26 cellular contexts compared by ENCODE assay signal in genomic region chr22:39132871-39133524, GRCh38. TPM values are rescaled to one million over a fixed set of nuclear protein-coding genes. Genes with fewer than 3 reads are reported as not detected.
DNase-seq lines count a peak whose midpoint lies in the region; ATAC-seq and TF ChIP-seq lines count a peak whose summit lies in the region.
"Had no signal": no experiment of that assay in that cellular context is flagged by ENCODE, and none has a peak within 500 bp of the region (broad histone marks: within the 10 kb centered on the region; RNA-seq: fewer than 3 reads in every experiment).

No MANE protein-coding gene starts in this region.

- H4K91ac ChIP-seq in neuronal stem cell (ENCODE audit: low read depth, low read length, poor library complexity) = peak overlapping the region; percentile 24

- H3K9me3 Mint-ChIP-seq in dendritic cell treated with granulocyte-macrophage colony-stimulating factor and Interleukin-4, amounts not matched to agents 40 ng/mL and 50 ng/mL, for 4 days = no peaks in the 10 kb centered on the region
- no peaks in the 10 kb centered on the region for H3K9me3 Mint-ChIP-seq in activated CD4-positive, alpha-beta T cell treated with anti-CD3 and anti-CD28 coated beads, Interleukin-2, amount 10 ng/mL, durations not matched to agents 24 days and 14 days

- H2AK5ac ChIP-seq in neuronal stem cell (ENCODE audit: low read depth, low read length) = peak overlapping the region; percentile 87

- peak overlapping the region; percentile 96 for H3K27ac Mint-ChIP-seq in dendritic cell treated with granulocyte-macrophage colony-stimulating factor and Interleukin-4, amounts not matched to agents 40 ng/mL and 50 ng/mL, for 4 days
- H3K27ac Mint-ChIP-seq in activated CD4-positive, alpha-beta T cell treated with anti-CD3 and anti-CD28 coated beads, Interleukin-2, amount 10 ng/mL, durations not matched to agents 24 days and 14 days = no peak overlapping the region

- H3K23ac ChIP-seq in neuronal stem cell (ENCODE audit: low read depth, low read length, poor library complexity) = no peak overlapping the region

- peak overlapping the region; percentile 47 for H2BK12ac ChIP-seq in neuronal stem cell (ENCODE audit: low read length)

- no peak overlapping the region for H4K8ac ChIP-seq in neuronal stem cell (ENCODE audit: low read depth, low read length)

- H3K27ac ChIP-seq in neuronal stem cell (replicated peaks; ENCODE audit: low read length) = no peak overlapping the region
- H3K27ac ChIP-seq: 22Rv1, SJSA1 had no signal

- H3K79me1 ChIP-seq in neuronal stem cell (ENCODE audit: low read depth, low read length) = no peaks in the 10 kb centered on the region

- no peak overlapping the region for H3K4ac ChIP-seq in neuronal stem cell (ENCODE audit: low read length)

- H3K27me3 Mint-ChIP-seq in dendritic cell treated with granulocyte-macrophage colony-stimulating factor and Interleukin-4, amounts not matched to agents 40 ng/mL and 50 ng/mL, for 4 days = peaks cover 10% of the 10 kb centered on the region
- no peaks in the 10 kb centered on the region for H3K27me3 Mint-ChIP-seq in activated CD4-positive, alpha-beta T cell treated with anti-CD3 and anti-CD28 coated beads, Interleukin-2, amount 10 ng/mL, durations not matched to agents 24 days and 14 days

- peak overlapping the region in 1 of 2 donors; percentile 47 for H3K4me3 ChIP-seq in neuronal stem cell (ENCODE audit: low read length in 2 of 2)
- H3K4me3 ChIP-seq: SJSA1 had no signal

- H3K18ac ChIP-seq in neuronal stem cell (ENCODE audit: low read length) = peak overlapping the region; percentile 79

- peak; percentile 57 for DNase-seq in activated effector memory CD4-positive, alpha-beta T cell treated with anti-CD3 and anti-CD28 coated beads, Interleukin-2, amount 50 U/mL, for 16 hours
- DNase-seq in activated effector memory CD4-positive, alpha-beta T cell treated with Interleukin-2 at 50 U/mL for 16 hours = no peak
- DNase-seq in neuronal stem cell (ENCODE audit: low spot score) = no peak
- DNase-seq in inferior parietal cortex (ENCODE audit: extremely low spot score) = no peak
- DNase-seq in activated CD4-positive, alpha-beta T cell treated with anti-CD3 and anti-CD28 coated beads, Interleukin-2, amount 10 ng/mL, durations not matched to agents 24 days and 14 days = no peak
- DNase-seq: BE2C; Calu3; DMS153; Karpas-422; NCI-H1105 treated with DMSO at 0.1 percent for 48 hours; NCI-H146; NCI-H2029 treated with DMSO at 0.1 percent for 48 hours; NCI-H446 treated with DMSO at 0.1 percent for 48 hours; NCI-H526; NCI-H82; NK-92 treated with Interleukin-12 subunit alpha and Interleukin-12 subunit beta, amount 100 ng/mL, for 24 hours; PC-3; Right ventricle myocardium superior had no signal

- WGBS in neuronal stem cell (ENCODE audit: extremely low coverage in 2 of 2, insufficient read length in 2 of 2, insufficient replicate concordance in 1 of 2), 2 donors = no CpG with 5 or more reads among the region's 22 CpGs

- no peak overlapping the region for H2BK5ac ChIP-seq in neuronal stem cell (ENCODE audit: low read length)

- peaks cover 29% of the 10 kb centered on the region for H3K36me3 Mint-ChIP-seq in dendritic cell treated with granulocyte-macrophage colony-stimulating factor and Interleukin-4, amounts not matched to agents 40 ng/mL and 50 ng/mL, for 4 days (ENCODE audit: low read depth)
- H3K36me3 Mint-ChIP-seq in activated CD4-positive, alpha-beta T cell treated with anti-CD3 and anti-CD28 coated beads, Interleukin-2, amount 10 ng/mL, durations not matched to agents 24 days and 14 days (ENCODE audit: low read depth) = no peaks in the 10 kb centered on the region

- peak overlapping the region; percentile 63 for H2BK120ac ChIP-seq in neuronal stem cell (ENCODE audit: low read depth, low read length)

- H2AFZ ChIP-seq in neuronal stem cell (ENCODE audit: low read length) = no peak overlapping the region

- H3K27me3 ChIP-seq in neuronal stem cell (ENCODE audit: control insufficient read depth in 3 of 3, insufficient read depth in 3 of 3, low read depth in 1 of 3, low read length in 3 of 3) = peaks cover 0 to 3% (median 2%) of the 10 kb centered on the region in 3 experiments
- H3K27me3 ChIP-seq: BE2C, SJSA1 had no signal

- peak overlapping the region; percentile 2 for H3K9ac ChIP-seq in neuronal stem cell (ENCODE audit: low read depth, low read length, poor library complexity)

- peaks cover 5 to 6% of the 10 kb centered on the region in 2 donors for H3K9me3 ChIP-seq in neuronal stem cell (replicated peaks in 1 of 2; ENCODE audit: control insufficient read depth in 2 of 2, insufficient read depth in 1 of 2, low read depth in 1 of 2, low read length in 2 of 2)
- H3K9me3 ChIP-seq: BE2C, SJSA1 had no signal

- no peak overlapping the region for H3K4me2 ChIP-seq in neuronal stem cell (ENCODE audit: insufficient read depth, low read length, poor library complexity, severe bottlenecking)

- intact Hi-C loops in dendritic cell treated with granulocyte-macrophage colony-stimulating factor and Interleukin-4, amounts not matched to agents 40 ng/mL and 50 ng/mL, for 4 days (cut with micrococcal nuclease) = no loop called here
- intact Hi-C loops in activated CD4-positive, alpha-beta T cell treated with anti-CD3 and anti-CD28 coated beads, Interleukin-2, amount 10 ng/mL, durations not matched to agents 24 days and 14 days (cut with micrococcal nuclease) = no loop called here

- H3K14ac ChIP-seq in neuronal stem cell (ENCODE audit: low read length) = no peak overlapping the region

- no peaks in the 10 kb centered on the region for H3K36me3 ChIP-seq in neuronal stem cell (replicated peaks in 1 of 2; ENCODE audit: control insufficient read depth in 2 of 2, insufficient read depth in 2 of 2, low read length in 2 of 2)
- H3K36me3 ChIP-seq: BE2C, SJSA1 had no signal

- peaks cover 61% of the 10 kb centered on the region for H3K4me1 Mint-ChIP-seq in dendritic cell treated with granulocyte-macrophage colony-stimulating factor and Interleukin-4, amounts not matched to agents 40 ng/mL and 50 ng/mL, for 4 days (ENCODE audit: low read depth)
- peaks cover 2% of the 10 kb centered on the region for H3K4me1 Mint-ChIP-seq in activated CD4-positive, alpha-beta T cell treated with anti-CD3 and anti-CD28 coated beads, Interleukin-2, amount 10 ng/mL, durations not matched to agents 24 days and 14 days

- ATAC-seq in SK-N-SH treated with all-trans-retinoic acid at 6 μM for 48 hours = no peak
- no peak for ATAC-seq in GM21381 (IDR thresholded peaks at IDR 0.05; ENCODE audit: unreplicated experiment)
- ATAC-seq: PC-3 had no signal

- peaks cover 30 to 44% of the 10 kb centered on the region in 2 donors for H3K4me1 ChIP-seq in neuronal stem cell (ENCODE audit: control insufficient read depth in 2 of 2, insufficient read depth in 1 of 2, low read depth in 1 of 2, low read length in 2 of 2)
- H3K4me1 ChIP-seq: BE2C, SJSA1 had no signal

- H2BK15ac ChIP-seq in neuronal stem cell (ENCODE audit: low read length) = peak overlapping the region; percentile 81

- no peak overlapping the region for H3K4me3 Mint-ChIP-seq in dendritic cell treated with granulocyte-macrophage colony-stimulating factor and Interleukin-4, amounts not matched to agents 40 ng/mL and 50 ng/mL, for 4 days
- H3K4me3 Mint-ChIP-seq in activated CD4-positive, alpha-beta T cell treated with anti-CD3 and anti-CD28 coated beads, Interleukin-2, amount 10 ng/mL, durations not matched to agents 24 days and 14 days = no peak overlapping the region
- H3K4me3 Mint-ChIP-seq: CD14-positive monocyte had no signal

TF ChIP-seq in SK-N-SH treated with all-trans-retinoic acid at 6 μM for 48 hours, 23 proteins besides CTCF, POLR2A, EP300 and RAD21 (continues in another document):
- TF ChIP-seq ESRRG (CRISPR knock-in tag; IDR thresholded peaks at IDR 0.05) (no peak), PPARA (CRISPR knock-in tag; IDR thresholded peaks at IDR 0.05; ENCODE audit: borderline replicate concordance) (no peak), ZNF565 (CRISPR knock-in tag; conservative IDR thresholded peaks at IDR 0.05; ENCODE audit: low read depth) (no peak), TOX (CRISPR knock-in tag; IDR thresholded peaks at IDR 0.05; ENCODE audit: borderline replicate concordance) (no peak), ARNTL (CRISPR knock-in tag; IDR thresholded peaks at IDR 0.05; ENCODE audit: borderline replicate concordance, low read depth) (no peak), PATZ1 (CRISPR knock-in tag; IDR thresholded peaks at IDR 0.05; ENCODE audit: borderline replicate concordance) (no peak), ZNF8 (CRISPR knock-in tag; IDR thresholded peaks at IDR 0.05) (no peak), OSR1 (CRISPR knock-in tag; IDR thresholded peaks at IDR 0.05) (no peak), GLIS3 (CRISPR knock-in tag; IDR thresholded peaks at IDR 0.05) (no peak), CSDC2 (CRISPR knock-in tag; IDR thresholded peaks at IDR 0.05) (no peak)

RNA-seq across cellular contexts. Expression of gene CBX7, which starts 19.5 kb away (rescaled TPM):
- polyA plus RNA-seq in neuronal stem cell (2013, experiment 1 of 2) = 9.3 TPM
- 9.2 TPM for polyA plus RNA-seq in neuronal stem cell (2013, experiment 2 of 2)
- 10.8 and 11.6 TPM in 2 replicates for total RNA-seq in activated CD4-positive, alpha-beta T cell treated with anti-CD3 and anti-CD28 coated beads, Interleukin-2, amount 10 ng/mL, durations not matched to agents 24 days and 14 days

RNA-seq across cellular contexts. Expression of gene APOBEC3H, which starts 36.0 kb away (rescaled TPM):
- polyA plus RNA-seq in neuronal stem cell (2013, experiment 1 of 2) = 2.4 TPM
- 2.0 TPM for polyA plus RNA-seq in neuronal stem cell (2013, experiment 2 of 2)
- total RNA-seq in activated CD4-positive, alpha-beta T cell treated with anti-CD3 and anti-CD28 coated beads, Interleukin-2, amount 10 ng/mL, durations not matched to agents 24 days and 14 days = 5.8 and 7.6 TPM in 2 replicates
- total RNA-seq: Calu3, HT-29, Right ventricle myocardium superior, RPMI7951, SJSA1 had no signal
- polyA plus RNA-seq: CD14-positive monocyte had no signal

RNA-seq across cellular contexts. Expression of gene APOBEC3G, which starts 55.9 kb away (rescaled TPM):
- 1.1 TPM for polyA plus RNA-seq in neuronal stem cell (2013, experiment 1 of 2)
- 0.79 TPM for polyA plus RNA-seq in neuronal stem cell (2013, experiment 2 of 2)
- 47.2 and 48.5 TPM in 2 replicates for total RNA-seq in activated CD4-positive, alpha-beta T cell treated with anti-CD3 and anti-CD28 coated beads, Interleukin-2, amount 10 ng/mL, durations not matched to agents 24 days and 14 days
- total RNA-seq: HT-29 had no signal
